ENCODE assay signal across 18 cellular contexts in genomic region chr2:47984041-47984440, GRCh38.
DNase-seq lines count a peak whose midpoint lies in the region; FAIRE-seq and TF ChIP-seq lines count a peak whose summit lies in the region.
"Had no signal": no experiment of that assay in that cellular context is flagged by ENCODE, and none has a peak within 500 bp of the region (broad histone marks: within the 10 kb centered on the region; RNA-seq: fewer than 3 reads in every experiment).

No MANE protein-coding gene starts in this region.

- no peak overlapping the region for H2BK12ac ChIP-seq in trophoblast cell (ENCODE audit: low read length)

- H3K79me2 ChIP-seq in trophoblast cell (ENCODE audit: control insufficient read depth, insufficient read depth, low read length, poor library complexity), result no peaks in the 10 kb centered on the region

- TF ChIP-seq CTCF in astrocyte of the spinal cord (IDR thresholded peaks at IDR 0.05; ENCODE audit: low read depth, low read length), result no peak

- no peak overlapping the region for H4K8ac ChIP-seq in trophoblast cell (ENCODE audit: low read depth, low read length)

- H2AK5ac ChIP-seq in trophoblast cell (ENCODE audit: low read length), result no peak overlapping the region

- TF ChIP-seq POLR2A in GM12891 (IDR thresholded peaks at IDR 0.05; ENCODE audit: low read depth, low read length), result no peak

- H2BK5ac ChIP-seq in trophoblast cell (ENCODE audit: low read depth, low read length, poor library complexity), result no peak overlapping the region

- DNase-seq in GM12891 (ENCODE audit: insufficient read length, low spot score) (no peak), MV-4-11 (lab: John Stamatoyannopoulos, UW) (peak; percentile 40), astrocyte of the spinal cord (ENCODE audit: low read depth, low spot score) (peak; percentile 50), trophoblast cell (no peak), Ammon's horn (ENCODE audit: low spot score) (no peak), D341Med (ENCODE audit: low spot score) (no peak), dermis blood vessel endothelial cell (no peak), cerebellum (ENCODE audit: low spot score) (no peak)
- DNase-seq: activated CD8-positive, alpha-beta memory T cell treated with anti-CD3 and anti-CD28 coated beads, Interleukin-2, amount 10 ng/mL, durations not matched to agents 7 days and 5 days; activated naive CD8-positive, alpha-beta T cell treated with anti-CD3 and anti-CD28 coated beads, Interleukin-2, amount 10 ng/mL, durations not matched to agents 7 days and 5 days; CD8-positive, alpha-beta memory T cell; cortex of kidney; foreskin keratinocyte; midbrain; spleen; WERI-Rb-1 had no signal

- no peak overlapping the region for H3K4me2 ChIP-seq in trophoblast cell (ENCODE audit: low read length)

- no peaks in the 10 kb centered on the region for H3K4me1 ChIP-seq in trophoblast cell (ENCODE audit: control insufficient read depth in 1 of 2, insufficient read depth in 2 of 2, low read length in 2 of 2)
- H3K4me1 ChIP-seq: foreskin keratinocyte, SJSA1 had no signal

- no peaks in the 10 kb centered on the region for H3K9me3 ChIP-seq in trophoblast cell (ENCODE audit: insufficient read depth, low read depth, low read length)
- H3K9me3 ChIP-seq: SJSA1, thoracic aorta had no signal

- H3K9ac ChIP-seq in trophoblast cell (ENCODE audit: low read length), result no peak overlapping the region

- H3K27ac ChIP-seq in trophoblast cell (ENCODE audit: low read depth, low read length), result no peak overlapping the region
- H3K27ac ChIP-seq: foreskin keratinocyte, SJSA1, spleen, thoracic aorta, WERI-Rb-1 had no signal

- H2BK120ac ChIP-seq in trophoblast cell (ENCODE audit: insufficient read depth, low read length, poor library complexity), result no peak overlapping the region

- FAIRE-seq in GM12891 (lab: Jason Lieb, UNC), result peak; percentile 51

- no peaks in the 10 kb centered on the region for H3K36me3 ChIP-seq in trophoblast cell (ENCODE audit: control insufficient read depth in 1 of 2, insufficient read depth in 2 of 2, low read length in 2 of 2)
- H3K36me3 ChIP-seq: SJSA1, spleen, thoracic aorta, WERI-Rb-1 had no signal

- no peak overlapping the region for H4K12ac ChIP-seq in trophoblast cell (ENCODE audit: low read depth, low read length)

- in situ Hi-C loops in astrocyte of the spinal cord (cut with HindIII; ENCODE audit: low sequenced_read_pairs), result no loop called here

- no peak overlapping the region for H3K18ac ChIP-seq in trophoblast cell (ENCODE audit: low read length)

- no peaks in the 10 kb centered on the region for H3K79me1 ChIP-seq in trophoblast cell (ENCODE audit: low read length)

- H3K4me3 ChIP-seq in astrocyte of the spinal cord (ENCODE audit: low read depth, low read length) (no peak overlapping the region), trophoblast cell (ENCODE audit: low read depth, low read length) (no peak overlapping the region)
- H3K4me3 ChIP-seq: SJSA1, spleen, thoracic aorta had no signal

- H3K27me3 ChIP-seq in trophoblast cell (ENCODE audit: insufficient read depth, low read length), result no peaks in the 10 kb centered on the region
- H3K27me3 ChIP-seq: spleen had no signal

- H3K4ac ChIP-seq in trophoblast cell (ENCODE audit: low read depth, low read length), result no peak overlapping the region

- no peak overlapping the region for H2AFZ ChIP-seq in trophoblast cell (ENCODE audit: insufficient read depth, low read length, poor library complexity)

- no peak overlapping the region for H3K14ac ChIP-seq in trophoblast cell (ENCODE audit: low read length)

- H4K91ac ChIP-seq in trophoblast cell (ENCODE audit: low read depth, low read length), result no peak overlapping the region

- H3K23ac ChIP-seq in trophoblast cell (ENCODE audit: low read length), result peak overlapping the region; percentile 64

TF ChIP-seq in GM12891, 5 proteins besides CTCF, POLR2A, EP300 and RAD21:
- TF ChIP-seq POLR2AphosphoS5 (IDR thresholded peaks at IDR 0.05; ENCODE audit: low read depth, low read length), result no peak
- TF ChIP-seq SPI1 (IDR thresholded peaks at IDR 0.05; ENCODE audit: low read depth, low read length), result no peak
- no peak for TF ChIP-seq PAX5 (IDR thresholded peaks at IDR 0.05; ENCODE audit: insufficient read depth, low read length, severe bottlenecking)
- TF ChIP-seq TAF1 (IDR thresholded peaks at IDR 0.05; ENCODE audit: low read depth, low read length), result no peak
- no peak for TF ChIP-seq POU2F2 (IDR thresholded peaks at IDR 0.05; ENCODE audit: low read depth, low read length)
TF ChIP-seq in GM12891: peak in this region for 0.

Comparison
In these comparisons a context has a peak if more than half of its experiments do, and no peak if none do; other contexts are left out.
1. DNase-seq: peak in MV-4-11 (single experiment) and astrocyte of the spinal cord (single experiment); none in GM12891 (single experiment), trophoblast cell (0 of 2), Ammon's horn (single experiment), D341Med (single experiment), dermis blood vessel endothelial cell (single experiment) and cerebellum (single experiment).